In the genomic region with DNA sequence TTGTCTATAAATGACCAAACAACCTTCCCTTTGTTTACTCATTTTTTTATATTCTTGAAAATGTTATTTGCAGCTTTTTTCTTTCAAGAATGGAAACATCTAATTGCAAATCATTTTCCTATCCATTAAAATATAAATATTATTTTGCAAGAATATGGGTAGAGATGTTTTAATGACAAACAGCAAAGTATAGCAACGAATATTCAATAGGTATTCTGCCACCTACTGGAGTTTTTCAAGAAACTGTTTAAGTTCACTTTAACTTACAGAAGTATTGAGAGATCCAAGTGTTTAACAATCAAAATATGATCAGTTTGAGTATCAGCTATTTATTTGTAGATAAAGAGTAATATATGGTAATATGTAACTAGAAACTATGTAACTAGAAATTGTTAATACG, we compare ENCODE assay signal across 11 cellular contexts. TPM values are rescaled to one million over a fixed set of nuclear protein-coding genes. Genes with fewer than 3 reads are reported as not detected.
A peak's percentile ranks its signal among the peaks of the same experiment; 100 is the strongest.
DNase-seq lines count a peak whose midpoint lies in the region; ATAC-seq, FAIRE-seq and TF ChIP-seq lines count a peak whose summit lies in the region.
"Had no signal": no experiment of that assay in that cellular context is flagged by ENCODE, and none has a peak within 500 bp of the region (broad histone marks: within the 10 kb centered on the region; RNA-seq: fewer than 3 reads in every experiment).

No MANE protein-coding gene starts in this region.

- H3K4me1 Mint-ChIP-seq in neural crest cell, result no peaks in the 10 kb centered on the region

- no peaks in the 10 kb centered on the region for H3K36me3 Mint-ChIP-seq in neural crest cell (ENCODE audit: low read depth)

- DNase-seq in LNCaP clone FGC (ENCODE audit: low read depth) (no peak), bronchial epithelial cell (ENCODE audit: low read depth) (peak; percentile 18), neural crest cell (ENCODE audit: low read depth, low spot score) (no peak), NCI-H2171 treated with DMSO at 0.1 percent for 48 hours (lab: John Stamatoyannopoulos, UW) (no peak), left lung (no peak)
- DNase-seq in stimulated activated CD4-positive, alpha-beta T cell treated with anti-CD3 and anti-CD28 coated beads, Interleukin-15, amount 100 ng/mL, for 24 hours, result no peak
- DNase-seq: activated T-cell treated with anti-CD3 and anti-CD28 coated beads for 4 hours; cerebellar nuclear complex; NCI-H446 treated with DMSO at 0.1 percent for 48 hours; stimulated activated naive CD8-positive, alpha-beta T cell treated with anti-CD3 and anti-CD28 coated beads, Interleukin-15, amount 100 ng/mL, for 72 hours had no signal

- H3K4me1 ChIP-seq in DOHH2 (ENCODE audit: control insufficient read depth, low read length) (peaks cover 4% of the 10 kb centered on the region), left lung (no peaks in the 10 kb centered on the region)

- H3K36me3 ChIP-seq in DOHH2 (ENCODE audit: control insufficient read depth, low read length) (peaks cover 36% of the 10 kb centered on the region), bronchial epithelial cell (ENCODE audit: control insufficient read depth, insufficient read depth, low read length) (peaks cover 5% of the 10 kb centered on the region), left lung (peaks cover 0 to 53% of the 10 kb centered on the region in 2 donors)

- H3K79me2 ChIP-seq in DOHH2 (ENCODE audit: control insufficient read depth, low read length), result no peaks in the 10 kb centered on the region

- FAIRE-seq in bronchial epithelial cell (lab: Jason Lieb, UNC), result no peak

- H3K27me3 ChIP-seq in DOHH2 (ENCODE audit: control insufficient read depth, low read length), result no peaks in the 10 kb centered on the region
- H3K27me3 ChIP-seq in bronchial epithelial cell (ENCODE audit: control insufficient read depth, insufficient read depth, low read length), result no peaks in the 10 kb centered on the region
- no peaks in the 10 kb centered on the region for H3K27me3 ChIP-seq in left lung

- H3K9me3 ChIP-seq in DOHH2 (ENCODE audit: control insufficient read depth, insufficient read depth, low read length), result no peaks in the 10 kb centered on the region
- H3K9me3 ChIP-seq in left lung, result no peaks in the 10 kb centered on the region

- H3K9me3 Mint-ChIP-seq in neural crest cell, result no peaks in the 10 kb centered on the region
- H3K9me3 Mint-ChIP-seq: stimulated activated naive CD8-positive, alpha-beta T cell treated with anti-CD3 and anti-CD28 coated beads, Interleukin-15, amount 100 ng/mL, for 72 hours had no signal

- ATAC-seq in left lung, result no peak
- ATAC-seq: stimulated activated naive CD8-positive, alpha-beta T cell treated with anti-CD3 and anti-CD28 coated beads, Interleukin-15, amount 100 ng/mL, for 72 hours had no signal

- peak; percentile 40 for TF ChIP-seq CTCF in DOHH2 (IDR thresholded peaks at IDR 0.05; ENCODE audit: low read depth, low read length, poor library complexity, severe bottlenecking)
- peak; percentile 42 for TF ChIP-seq CTCF in LNCaP clone FGC (IDR thresholded peaks at IDR 0.05; ENCODE audit: control insufficient read depth, extremely low read depth, insufficient read depth)
- peak; percentile 13 for TF ChIP-seq CTCF in bronchial epithelial cell (IDR thresholded peaks at IDR 0.05; ENCODE audit: insufficient read depth, low read length, severe bottlenecking)
- TF ChIP-seq CTCF in neural crest cell (conservative IDR thresholded peaks at IDR 0.05), result peak; percentile 56
- peak in 1 of 2 donors; percentile 29 for TF ChIP-seq CTCF in left lung (IDR thresholded peaks at IDR 0.05)

- H3K27ac Mint-ChIP-seq in neural crest cell (ENCODE audit: unreplicated experiment), result no peak overlapping the region
- H3K27ac Mint-ChIP-seq: stimulated activated naive CD8-positive, alpha-beta T cell treated with anti-CD3 and anti-CD28 coated beads, Interleukin-15, amount 100 ng/mL, for 72 hours had no signal

- H3F3A ChIP-seq in DOHH2 (ENCODE audit: control insufficient read depth, insufficient read depth), result peaks cover 19% of the 10 kb centered on the region

- H3K27ac ChIP-seq in DOHH2 (ENCODE audit: low read depth, low read length) (no peak overlapping the region), left lung (no peak overlapping the region)

- H3K9me2 ChIP-seq in DOHH2 (replicated peaks; ENCODE audit: control insufficient read depth, low read length), result no peaks in the 10 kb centered on the region

- no peaks in the 10 kb centered on the region for H3K27me3 Mint-ChIP-seq in neural crest cell (ENCODE audit: low read depth)
- H3K27me3 Mint-ChIP-seq: stimulated activated naive CD8-positive, alpha-beta T cell treated with anti-CD3 and anti-CD28 coated beads, Interleukin-15, amount 100 ng/mL, for 72 hours had no signal

- H3K4me3 ChIP-seq in DOHH2 (ENCODE audit: low read length) (no peak overlapping the region), LNCaP clone FGC (ENCODE audit: low read depth, low read length) (no peak overlapping the region), bronchial epithelial cell (ENCODE audit: low read depth, low read length) (no peak overlapping the region), left lung (no peak overlapping the region)

- intact Hi-C loops in left lung (cut with DNase I), result no loop called here

- no peaks in the 10 kb centered on the region for H4K20me1 ChIP-seq in DOHH2 (ENCODE audit: control insufficient read depth, insufficient read depth, low read depth, low read length)

- H3K4me2 ChIP-seq in DOHH2 (ENCODE audit: low read length), result no peak overlapping the region

- no peak overlapping the region for H3K4me3 Mint-ChIP-seq in neural crest cell
- H3K4me3 Mint-ChIP-seq: stimulated activated naive CD8-positive, alpha-beta T cell treated with anti-CD3 and anti-CD28 coated beads, Interleukin-15, amount 100 ng/mL, for 72 hours had no signal

RNA-seq across cellular contexts. Expression of gene EOGT, which starts 6.9 kb away (rescaled TPM):
- total RNA-seq in bronchial epithelial cell (29.8 and 33.2 TPM in 2 replicates), neural crest cell (16.2 and 18.6 TPM in 2 replicates), left lung (10 to 100 TPM; 27.9 to 32.6 TPM)

RNA-seq across cellular contexts. Expression of gene TMF1, which starts 31.7 kb away (rescaled TPM):
- total RNA-seq in bronchial epithelial cell (21.3 and 28.9 TPM in 2 replicates), neural crest cell (18.5 and 21.3 TPM in 2 replicates), left lung (10 to 100 TPM; 38.4 to 40.8 TPM)

RNA-seq across cellular contexts. Expression of gene UBA3, which starts 59.7 kb away (rescaled TPM):
- 46.6 and 58.2 TPM in 2 replicates for total RNA-seq in bronchial epithelial cell
- total RNA-seq in neural crest cell, result 75.6 and 78.8 TPM in 2 replicates
- total RNA-seq in left lung, result 10 to 100 TPM; 61.3 to 62.2 TPM
